ENCODE assay signal across 1 cellular context in the genomic region with DNA sequence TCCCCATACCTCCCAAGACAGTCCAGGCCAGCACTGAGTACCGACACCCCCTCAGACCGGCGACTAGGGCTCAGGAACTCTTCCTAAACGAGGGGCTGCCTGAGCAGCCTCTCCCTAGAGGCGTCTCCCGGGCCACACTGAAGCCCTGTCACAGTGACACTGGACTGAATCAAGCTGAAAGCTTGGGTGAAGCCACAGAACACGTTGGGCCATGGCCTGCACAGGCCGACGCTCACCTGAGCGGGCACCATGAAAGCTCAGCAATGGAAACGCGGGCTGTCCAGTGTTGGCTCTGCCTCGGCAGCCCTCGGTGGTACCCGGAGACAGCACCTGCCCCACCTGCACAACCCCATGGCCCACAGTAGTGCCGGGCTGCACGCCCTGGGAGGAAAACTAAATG.
TF ChIP-seq lines count a peak whose summit lies in the region.

No MANE protein-coding gene starts in this region.

TF ChIP-seq in IMR-90, 13 proteins besides CTCF, POLR2A, EP300 and RAD21:
- TF ChIP-seq NFE2L2 (IDR thresholded peaks at IDR 0.05; ENCODE audit: low read depth, low read length): no peak
- no peak for TF ChIP-seq FOS (IDR thresholded peaks at IDR 0.05; ENCODE audit: low read depth, low read length)
- no peak for TF ChIP-seq MXI1 (IDR thresholded peaks at IDR 0.05; ENCODE audit: borderline replicate concordance, low read depth, low read length)
- no peak for TF ChIP-seq MAFK (IDR thresholded peaks at IDR 0.05; ENCODE audit: low read depth, low read length)
- no peak for TF ChIP-seq SMC3 (IDR thresholded peaks at IDR 0.05; ENCODE audit: low read depth, low read length)
- no peak for TF ChIP-seq MAZ (IDR thresholded peaks at IDR 0.05; ENCODE audit: borderline replicate concordance, low read depth, low read length)
- TF ChIP-seq CHD1 (IDR thresholded peaks at IDR 0.05; ENCODE audit: low read depth, low read length): no peak
- TF ChIP-seq BHLHE40 (IDR thresholded peaks at IDR 0.05; ENCODE audit: low read depth, low read length): no peak
TF ChIP-seq in IMR-90: peak in this region for 0.
